In the genomic region with DNA sequence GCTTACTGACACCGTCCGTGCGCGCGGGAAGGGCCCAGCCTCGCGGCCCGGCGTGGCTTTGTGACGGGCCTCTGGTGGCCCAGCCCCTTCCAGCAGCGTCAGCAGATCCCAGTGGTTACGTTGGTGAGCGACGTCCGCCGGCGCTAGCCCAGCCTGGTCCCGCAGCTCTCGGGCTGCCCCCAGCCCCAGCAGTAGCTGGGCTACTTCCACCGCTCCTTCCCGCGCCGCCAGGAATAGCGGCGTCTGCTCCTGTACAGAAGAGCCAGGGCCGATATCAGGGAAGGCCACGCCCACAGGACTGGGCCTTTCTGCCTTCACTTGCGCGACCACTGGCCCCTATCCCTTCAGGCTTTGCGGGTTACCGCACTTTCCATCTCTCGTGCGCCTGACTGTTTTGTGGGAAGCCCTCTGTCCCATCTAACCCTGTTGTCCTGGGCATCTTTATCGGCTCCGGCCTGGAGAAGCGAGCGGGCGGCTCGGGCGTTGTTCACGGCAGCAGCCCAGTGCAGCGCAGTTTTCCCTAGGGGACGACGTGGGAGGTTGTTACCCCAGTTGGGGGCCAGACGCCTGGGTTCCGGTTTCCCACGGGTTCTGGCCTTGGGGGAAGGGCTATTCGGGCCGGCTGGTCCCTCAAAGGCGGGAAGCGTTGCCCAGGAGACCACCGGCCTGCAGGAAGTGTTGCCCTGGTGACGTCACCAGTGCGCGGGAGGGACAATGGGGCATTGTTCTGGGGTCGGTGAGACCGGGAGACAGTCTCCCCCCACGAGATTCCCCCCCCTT, we compare ENCODE assay signal across 8 cellular contexts. TPM values are rescaled to one million over a fixed set of nuclear protein-coding genes. Genes with fewer than 3 reads are reported as not detected.
DNase-seq lines count a peak whose midpoint lies in the region; ATAC-seq and TF ChIP-seq lines count a peak whose summit lies in the region.

No MANE protein-coding gene starts in this region.

- H3K4me1 Mint-ChIP-seq in activated naive CD4-positive, alpha-beta T cell treated with anti-CD3 and anti-CD28 coated beads, Interleukin-2, amount 10 ng/mL, durations not matched to agents 7 days and 5 days, result peaks cover 34% of the 10 kb centered on the region

- no peaks in the 10 kb centered on the region for H3K36me3 ChIP-seq in Peyer's patch
- no peaks in the 10 kb centered on the region for H3K36me3 ChIP-seq in neuron (ENCODE audit: insufficient read depth, low read length)
- H3K36me3 ChIP-seq in transverse colon, result no peaks in the 10 kb centered on the region

- H3K27ac ChIP-seq in Peyer's patch (peak overlapping the region; percentile 94 to 99 (median 98)), transverse colon (peak overlapping the region; percentile 98 to 100 (median 99))

- peak overlapping the region; percentile 99 for H3K27ac Mint-ChIP-seq in activated naive CD4-positive, alpha-beta T cell treated with anti-CD3 and anti-CD28 coated beads, Interleukin-2, amount 10 ng/mL, durations not matched to agents 7 days and 5 days

- in situ Hi-C loops in transverse colon (cut with MboI; ENCODE audit: low pct_ligation_motif_present in 1 of 4, low pct_unique_long_range_greater_than_20kb in 1 of 4, low sequenced_read_pairs in 3 of 4), result no loop called here

- intact Hi-C loops in transverse colon (cut with DNase I; ENCODE audit: low total_unique reads), result no loop called here

- DNase-seq in Daoy (ENCODE audit: low read depth) (peak; percentile 96), HuH-7.5 (ENCODE audit: low spot score) (peak; percentile 82), Peyer's patch (peak; percentile 85 to 94 (median 92)), germinal center (ENCODE audit: low spot score) (peak; percentile 72), transverse colon (peak; percentile 92)
- DNase-seq in activated naive CD4-positive, alpha-beta T cell treated with anti-CD3 and anti-CD28 coated beads, Interleukin-2, amount 10 ng/mL, durations not matched to agents 7 days and 5 days, result peak; percentile 81

- WGBS in transverse colon (ENCODE audit: low coverage in 1 of 2), 2 donors, result 0 to 2% methylated on average over 10 to 34 of the region's 58 CpGs

- TF ChIP-seq POLR2A in Peyer's patch (IDR thresholded peaks at IDR 0.05) (peak; percentile 98), transverse colon (IDR thresholded peaks at IDR 0.05) (peak; percentile 99)

- H3K9me3 ChIP-seq in Peyer's patch (no peaks in the 10 kb centered on the region), neuron (ENCODE audit: low read length) (no peaks in the 10 kb centered on the region), transverse colon (no peaks in the 10 kb centered on the region)

- H3K36me3 Mint-ChIP-seq in activated naive CD4-positive, alpha-beta T cell treated with anti-CD3 and anti-CD28 coated beads, Interleukin-2, amount 10 ng/mL, durations not matched to agents 7 days and 5 days, result peaks cover 19% of the 10 kb centered on the region

- no peaks in the 10 kb centered on the region for H3K9me3 Mint-ChIP-seq in activated naive CD4-positive, alpha-beta T cell treated with anti-CD3 and anti-CD28 coated beads, Interleukin-2, amount 10 ng/mL, durations not matched to agents 7 days and 5 days

- H3K4me1 ChIP-seq in Peyer's patch, result peaks cover 3 to 33% (median 8%) of the 10 kb centered on the region in 4 donors
- peaks cover 25% of the 10 kb centered on the region for H3K4me1 ChIP-seq in neuron (ENCODE audit: insufficient read depth, low read length)
- peaks cover 10 to 38% (median 24%) of the 10 kb centered on the region in 4 donors for H3K4me1 ChIP-seq in transverse colon

- H3K27me3 Mint-ChIP-seq in activated naive CD4-positive, alpha-beta T cell treated with anti-CD3 and anti-CD28 coated beads, Interleukin-2, amount 10 ng/mL, durations not matched to agents 7 days and 5 days, result peaks cover 11% of the 10 kb centered on the region

- H3K27me3 ChIP-seq in Peyer's patch (no peaks in the 10 kb centered on the region), neuron (ENCODE audit: insufficient read depth, low read length) (no peaks in the 10 kb centered on the region), transverse colon (no peaks in the 10 kb centered on the region)

- TF ChIP-seq CTCF in Peyer's patch (IDR thresholded peaks at IDR 0.05) (no peak), transverse colon (IDR thresholded peaks at IDR 0.05) (no peak)

- no peak overlapping the region for H2AFZ ChIP-seq in neuron (ENCODE audit: low read depth, low read length)

- peak overlapping the region; percentile 94 for H3K4me3 Mint-ChIP-seq in activated naive CD4-positive, alpha-beta T cell treated with anti-CD3 and anti-CD28 coated beads, Interleukin-2, amount 10 ng/mL, durations not matched to agents 7 days and 5 days

- peak; percentile 23 for ATAC-seq in GM21526 (IDR thresholded peaks at IDR 0.05; ENCODE audit: low FRiP score, unreplicated experiment)

- peak overlapping the region; percentile 69 to 80 (median 74) for H3K4me3 ChIP-seq in Peyer's patch
- H3K4me3 ChIP-seq in neuron (ENCODE audit: low read length), result peak overlapping the region; percentile 64
- H3K4me3 ChIP-seq in transverse colon, result peak overlapping the region; percentile 68 to 88 (median 77)

- peak; percentile 78 for TF ChIP-seq EP300 in transverse colon (IDR thresholded peaks at IDR 0.05; ENCODE audit: low read depth)

- CTCF ChIA-PET in activated naive CD4-positive, alpha-beta T cell treated with anti-CD3 and anti-CD28 coated beads, Interleukin-2, amount 10 ng/mL, durations not matched to agents 7 days and 5 days (lab: Charles Lee), result interaction anchor here (0.5 to 1.6 kb wide), 14 partner anchors 17 to 400 kb away, joined by 3 to 9 read pairs (median 3); partner anchors contain the start of genes RNF5 and VARS1

RNA-seq across cellular contexts. Expression of gene GPSM3, which starts 3.6 kb away (rescaled TPM):
- 2.2 and 6.6 TPM in 2 replicates for total RNA-seq in Daoy (2014; rRNA removed; shearing (Covaris generic))
- total RNA-seq in Peyer's patch (10 to 100 TPM in 2 of 4 donors, 1 to 10 TPM in 2; 5.3 to 38.8 (median 10.3) TPM), transverse colon (1 to 10 TPM in 3 of 4 donors, under 1 TPM in 1; 1.00 to 8.6 (median 6.7) TPM)

RNA-seq across cellular contexts. Expression of gene PBX2, which starts 6.1 kb away (rescaled TPM):
- 31.7 and 45.4 TPM in 2 replicates for total RNA-seq in Daoy (2014; rRNA removed; shearing (Covaris generic))
- total RNA-seq in Peyer's patch (10 to 100 TPM; 33.3 to 74.3 (median 64.4) TPM), transverse colon (10 to 100 TPM; 34.4 to 87.5 (median 41.3) TPM)

RNA-seq across cellular contexts. Expression of gene AGER, which starts 12.0 kb away (rescaled TPM):
- 0.60 and 1.1 TPM in 2 replicates for total RNA-seq in Daoy (2014; rRNA removed; shearing (Covaris generic))
- 10 to 100 TPM in 2 of 4 donors, 1 to 10 TPM in 2; 2.8 to 31.4 (median 9.2) TPM for total RNA-seq in Peyer's patch
- total RNA-seq in transverse colon, result 1 to 10 TPM; 1.1 to 9.0 (median 2.7) TPM

RNA-seq across cellular contexts. Expression of gene RNF5, which starts 17.9 kb away (rescaled TPM):
- 70.4 and 80.2 TPM in 2 replicates for total RNA-seq in Daoy (2014; rRNA removed; shearing (Covaris generic))
- total RNA-seq in Peyer's patch (100 to 1,000 TPM in 3 of 4 donors, 10 to 100 TPM in 1; 84.2 to 199 (median 115) TPM), transverse colon (100 to 1,000 TPM in 3 of 4 donors, 10 to 100 TPM in 1; 36.0 to 212 (median 120) TPM)

RNA-seq across cellular contexts. Expression of gene AGPAT1, which starts 20.2 kb away (rescaled TPM):
- 37.4 and 42.6 TPM in 2 replicates for total RNA-seq in Daoy (2014; rRNA removed; shearing (Covaris generic))
- total RNA-seq in Peyer's patch (100 to 1,000 TPM in 1 of 4 donors, 10 to 100 TPM in 3; 28.9 to 140 (median 90.7) TPM), transverse colon (10 to 100 TPM; 17.9 to 67.2 (median 50.1) TPM)

Comparison
In these comparisons a context has a peak if more than half of its experiments do, and no peak if none do; other contexts are left out.
1. Peak in every context shown above with its lines: DNase-seq, ATAC-seq, H3K4me3 ChIP-seq and H3K27ac ChIP-seq.